ENCODE assay signal across 8 cellular contexts in the genomic region with DNA sequence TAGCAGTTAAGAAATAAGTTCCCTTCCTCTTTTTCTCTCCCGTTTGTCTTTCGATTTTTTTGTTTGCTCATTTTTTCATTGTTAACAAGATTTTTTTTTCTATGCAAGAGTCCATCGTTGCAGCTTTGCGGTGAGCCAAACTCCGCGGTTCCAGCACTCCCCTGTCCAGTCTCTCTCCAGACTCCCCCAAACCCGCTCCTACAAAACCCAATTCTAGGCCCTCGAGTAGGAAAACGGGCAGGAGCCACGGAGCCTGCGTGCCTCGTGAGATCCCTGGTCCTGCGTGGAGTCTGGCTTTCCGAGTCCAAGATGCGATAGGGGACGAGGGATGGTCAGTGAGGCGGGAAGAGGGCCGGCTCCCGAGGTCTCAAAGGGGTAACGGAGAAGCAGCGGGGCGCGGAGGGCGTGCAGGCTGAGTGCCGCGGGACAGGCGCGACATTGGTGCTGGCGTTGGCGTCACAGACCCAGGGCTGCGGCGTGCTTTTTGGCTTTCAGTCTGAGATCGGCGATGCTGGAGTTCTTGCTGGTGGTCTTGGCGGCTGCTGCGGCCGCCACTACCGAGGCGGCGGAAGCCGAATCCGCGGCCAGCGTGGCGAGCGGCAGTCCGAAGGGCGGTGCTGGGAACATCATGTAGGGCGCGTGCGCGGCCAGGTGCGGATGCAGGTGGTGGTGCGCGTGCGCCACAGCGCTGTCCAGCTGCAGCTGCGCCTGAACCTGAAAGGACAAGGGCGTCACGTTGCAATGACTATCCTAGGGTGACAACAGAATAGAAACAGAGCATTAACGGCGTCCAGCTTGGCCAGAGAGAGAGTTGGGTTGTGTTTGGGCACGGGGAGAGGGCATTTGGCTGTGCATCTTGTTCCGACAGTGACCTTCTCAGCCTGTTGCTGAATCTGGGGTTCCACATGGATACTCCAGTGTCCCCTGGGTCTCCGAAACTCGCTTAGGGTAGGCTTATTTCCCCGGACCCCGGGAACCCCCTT. TPM values are rescaled to one million over a fixed set of nuclear protein-coding genes. Genes with fewer than 3 reads are reported as not detected.
DNase-seq lines count a peak whose midpoint lies in the region; ATAC-seq, FAIRE-seq and TF ChIP-seq lines count a peak whose summit lies in the region.

No MANE protein-coding gene starts in this region.

- H3K4me1 Mint-ChIP-seq in CD8-positive, alpha-beta memory T cell, result peaks cover 15 to 26% (median 20%) of the 10 kb centered on the region in 3 donors
- H3K4me1 Mint-ChIP-seq in activated naive CD8-positive, alpha-beta T cell treated with anti-CD3 and anti-CD28 coated beads, Interleukin-2, amount 50 U/mL, for 24 hours, result peaks cover 27% of the 10 kb centered on the region

- peak overlapping the region; percentile 59; the same call in 1 of the 2 replicates for H3K9ac ChIP-seq in iPS-20b (ENCODE audit: low read depth, low read length)

- no peak for TF ChIP-seq CTCF in GM20000 (IDR thresholded peaks at IDR 0.05; ENCODE audit: extremely low read depth, missing control alignments)
- no peak for TF ChIP-seq CTCF in D721Med (IDR thresholded peaks at IDR 0.05; ENCODE audit: insufficient read depth, missing control alignments)

- CTCF ChIA-PET in CD8-positive, alpha-beta memory T cell (lab: Charles Lee), result no interaction called here

- peaks cover 75% of the 10 kb centered on the region for H3K27me3 ChIP-seq in CD8-positive, alpha-beta memory T cell (ENCODE audit: insufficient read depth, low read length, poor library complexity, severe bottlenecking)
- H3K27me3 ChIP-seq in iPS-20b (ENCODE audit: insufficient read depth, low read length), result peaks cover 100% of the 10 kb centered on the region

- peak overlapping the region; percentile 66 for H3K4me3 ChIP-seq in CD8-positive, alpha-beta memory T cell (ENCODE audit: low read length)
- peak overlapping the region; percentile 86 for H3K4me3 ChIP-seq in iPS-20b (ENCODE audit: low read length)

- H3K36me3 ChIP-seq in CD8-positive, alpha-beta memory T cell (ENCODE audit: insufficient read depth, low read length), result no peaks in the 10 kb centered on the region
- no peaks in the 10 kb centered on the region for H3K36me3 ChIP-seq in iPS-20b (ENCODE audit: insufficient read depth, low read depth, low read length)

- FAIRE-seq in D721Med (lab: Jason Lieb, UNC), result no peak

- H3K27ac Mint-ChIP-seq in CD8-positive, alpha-beta memory T cell, result peak overlapping the region in 4 of 8 donors; percentile 30 to 92 (median 62)
- peak overlapping the region; percentile 76 for H3K27ac Mint-ChIP-seq in activated naive CD8-positive, alpha-beta T cell treated with anti-CD3 and anti-CD28 coated beads, Interleukin-2, amount 50 U/mL, for 24 hours

- peaks cover 3 to 26% (median 22%) of the 10 kb centered on the region in 5 donors for H3K9me3 Mint-ChIP-seq in CD8-positive, alpha-beta memory T cell
- H3K9me3 Mint-ChIP-seq in activated naive CD8-positive, alpha-beta T cell treated with anti-CD3 and anti-CD28 coated beads, Interleukin-2, amount 50 U/mL, for 24 hours, result peaks cover 5% of the 10 kb centered on the region

- no peaks in the 10 kb centered on the region for H3K9me3 ChIP-seq in CD8-positive, alpha-beta memory T cell (ENCODE audit: low read length)
- H3K9me3 ChIP-seq in iPS-20b (ENCODE audit: insufficient read depth, low read depth, low read length), result no peaks in the 10 kb centered on the region; the same call in 1 of the 2 replicates

- peaks cover 83 to 96% of the 10 kb centered on the region in 2 donors for H3K27me3 Mint-ChIP-seq in CD8-positive, alpha-beta memory T cell
- peaks cover 95% of the 10 kb centered on the region for H3K27me3 Mint-ChIP-seq in activated naive CD8-positive, alpha-beta T cell treated with anti-CD3 and anti-CD28 coated beads, Interleukin-2, amount 50 U/mL, for 24 hours

- peak overlapping the region; percentile 82 to 94 (median 88) for H3K4me3 Mint-ChIP-seq in CD8-positive, alpha-beta memory T cell
- H3K4me3 Mint-ChIP-seq in activated naive CD8-positive, alpha-beta T cell treated with anti-CD3 and anti-CD28 coated beads, Interleukin-2, amount 50 U/mL, for 24 hours, result peak overlapping the region; percentile 83

- DNase-seq in CD8-positive, alpha-beta memory T cell, result peak; percentile 56 to 80 (median 72)
- DNase-seq in GM20000 (ENCODE audit: low spot score), result peak; percentile 95
- peak in 69 of 76 experiments; percentile 3 to 83 (median 58) for DNase-seq in HUDEP-2 (lab: John Stamatoyannopoulos, UW; ENCODE audit: unreplicated experiment in 76 of 76)
- peak; percentile 81 for DNase-seq in SIG-M5 treated with dmso at 0.1 percent for 504 hours (lab: John Stamatoyannopoulos, UW; ENCODE audit: unreplicated experiment)
- DNase-seq in activated naive CD8-positive, alpha-beta T cell treated with anti-CD3 and anti-CD28 coated beads, Interleukin-2, amount 50 U/mL, for 24 hours, result peak; percentile 74
- peak; percentile 65 for DNase-seq in stimulated activated CD4-positive, alpha-beta T cell treated with anti-CD3 and anti-CD28 coated beads, Interleukin-12 subunit alpha, Interleukin-12 subunit beta, amount 100 ng/mL, for 4 hours
- DNase-seq in D721Med (ENCODE audit: insufficient read length, low spot score), result no peak

- POLR2A ChIA-PET in CD8-positive, alpha-beta memory T cell (lab: Charles Lee), result no interaction called here

- ATAC-seq in activated naive CD8-positive, alpha-beta T cell treated with anti-CD3 and anti-CD28 coated beads, Interleukin-2, amount 50 U/mL, for 24 hours, result peak; percentile 90

- H3K36me3 Mint-ChIP-seq in CD8-positive, alpha-beta memory T cell, result peaks cover 0 to 2% (median 2%) of the 10 kb centered on the region in 3 donors
- H3K36me3 Mint-ChIP-seq in activated naive CD8-positive, alpha-beta T cell treated with anti-CD3 and anti-CD28 coated beads, Interleukin-2, amount 50 U/mL, for 24 hours (ENCODE audit: low read depth), result peaks cover 6% of the 10 kb centered on the region

- no peak overlapping the region for H3K27ac ChIP-seq in CD8-positive, alpha-beta memory T cell (ENCODE audit: low read depth, low read length)
- H3K27ac ChIP-seq in iPS-20b (ENCODE audit: low read length), result no peak overlapping the region

- peaks cover 11% of the 10 kb centered on the region for H3K4me1 ChIP-seq in CD8-positive, alpha-beta memory T cell (ENCODE audit: insufficient read depth, low read length)
- H3K4me1 ChIP-seq in iPS-20b (ENCODE audit: insufficient read depth, low read length), result peaks cover 18% of the 10 kb centered on the region

RNA-seq across cellular contexts. Expression of gene SHOX2, which starts 8.4 kb away (rescaled TPM):
- total RNA-seq in CD8-positive, alpha-beta memory T cell, result not detected
- not detected for polyA plus RNA-seq in CD8-positive, alpha-beta memory T cell

RNA-seq across cellular contexts. Expression of gene RSRC1, which starts 12.0 kb away (rescaled TPM):
- 10 to 100 TPM; 35.4 to 43.3 TPM for total RNA-seq in CD8-positive, alpha-beta memory T cell
- polyA plus RNA-seq in CD8-positive, alpha-beta memory T cell, result 32.9 TPM
